Comparison of ENCODE assay signal across 26 cellular contexts in the genomic region with DNA sequence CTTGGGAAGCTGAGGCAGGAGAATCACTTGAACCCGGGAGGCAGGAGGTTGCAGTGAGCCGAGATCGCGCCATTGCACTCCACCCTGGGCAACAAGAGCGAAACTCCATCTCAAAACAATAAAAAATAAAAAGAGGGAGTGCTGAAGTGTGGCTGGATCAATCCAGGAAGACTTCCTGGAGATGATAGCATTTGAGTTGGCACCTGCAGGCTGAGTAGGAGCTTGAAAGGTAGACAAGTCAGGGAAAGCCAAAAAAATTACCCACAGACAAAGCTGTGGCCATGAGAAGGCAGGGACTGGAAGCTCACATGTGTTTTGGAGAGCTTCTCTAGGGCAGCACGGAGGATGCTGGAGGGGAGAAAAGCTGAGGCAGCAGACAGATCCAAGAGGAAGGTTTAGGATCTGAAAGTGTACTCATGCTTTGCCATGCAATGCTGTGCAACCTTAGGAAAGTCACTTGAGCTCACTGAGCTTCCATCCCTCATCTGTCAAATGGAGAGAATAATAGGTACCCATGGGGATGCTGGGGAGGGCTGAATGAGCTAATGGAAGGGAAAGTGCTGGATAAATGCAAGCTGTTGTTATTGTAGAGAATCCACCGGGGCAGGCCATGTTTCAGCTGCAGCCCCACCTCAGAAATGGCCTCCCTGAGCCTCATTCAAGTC. TPM values are rescaled to one million over a fixed set of nuclear protein-coding genes. Genes with fewer than 3 reads are reported as not detected.
"Had no signal": no experiment of that assay in that cellular context is flagged by ENCODE, and none has a peak within 500 bp of the region (broad histone marks: within the 10 kb centered on the region; RNA-seq: fewer than 3 reads in every experiment).

No MANE protein-coding gene starts in this region.

- H3K9me3 Mint-ChIP-seq: activated CD4-positive, alpha-beta T cell treated with anti-CD3 and anti-CD28 coated beads, Interleukin-2, amount 10 ng/mL, durations not matched to agents 24 days and 14 days; activated naive CD4-positive, alpha-beta T cell treated with anti-CD3 and anti-CD28 coated beads, Interleukin-2, amount 50 U/mL, for 72 hours; activated naive CD8-positive, alpha-beta T cell treated with anti-CD3 and anti-CD28 coated beads, Interleukin-2, amount 50 U/mL, for 24 hours; activated T-cell treated with anti-CD3 and anti-CD28 coated beads, Interleukin-2, amount 50 U/mL, for 4 hours; brain; central memory CD8-positive, alpha-beta T cell; WTC11 had no signal

- ATAC-seq: activated CD8-positive, alpha-beta memory T cell treated with anti-CD3 and anti-CD28 coated beads, Interleukin-2, amount 10 ng/mL, durations not matched to agents 7 days and 5 days; activated naive CD4-positive, alpha-beta T cell treated with anti-CD3 and anti-CD28 coated beads, Interleukin-2, amount 50 U/mL, for 72 hours; activated naive CD8-positive, alpha-beta T cell treated with anti-CD3 and anti-CD28 coated beads, Interleukin-2, amount 50 U/mL, for 24 hours; activated T-cell treated with anti-CD3 and anti-CD28 coated beads, Interleukin-2, amount 50 U/mL, for 4 hours; Right ventricle myocardium inferior; T-helper 17 cell had no signal

- H3K4me3 ChIP-seq: SK-N-MC had no signal

- H3K27me3 Mint-ChIP-seq: central memory CD8-positive, alpha-beta T cell had no signal

- DNase-seq: activated CD4-positive, alpha-beta T cell treated with anti-CD3 and anti-CD28 coated beads for 1 hour; activated CD4-positive, alpha-beta T cell treated with anti-CD3 and anti-CD28 coated beads, Interleukin-2, amount 10 ng/mL, durations not matched to agents 24 days and 14 days; activated CD4-positive, alpha-beta T cell treated with anti-CD3 and anti-CD28 coated beads, Interleukin-2, amount 50 U/mL, for 48 hours; activated CD8-positive, alpha-beta memory T cell treated with anti-CD3 and anti-CD28 coated beads, Interleukin-2, amount 10 ng/mL, durations not matched to agents 7 days and 5 days; activated effector memory CD4-positive, alpha-beta T cell treated with anti-CD3 and anti-CD28 coated beads, Interleukin-2, amount 50 U/mL, for 16 hours; activated naive CD4-positive, alpha-beta T cell treated with Interleukin-2 at 50 U/mL for 16 hours; activated naive CD8-positive, alpha-beta T cell treated with anti-CD3 and anti-CD28 coated beads, Interleukin-2, amount 50 U/mL, for 24 hours; activated T-cell treated with anti-CD3 and anti-CD28 coated beads, Interleukin-2, amount 50 U/mL, for 4 hours; amygdala; NCI-H1092; NCI-H1930; NCI-H2107; NCI-H524; NCI-H748 treated with DMSO at 0.1 percent for 48 hours; SW 1271; T-helper 17 cell; T-helper 9 cell had no signal

- H3K27ac Mint-ChIP-seq: activated CD4-positive, alpha-beta T cell treated with anti-CD3 and anti-CD28 coated beads, Interleukin-2, amount 10 ng/mL, durations not matched to agents 24 days and 14 days; activated CD8-positive, alpha-beta memory T cell treated with anti-CD3 and anti-CD28 coated beads, Interleukin-2, amount 10 ng/mL, durations not matched to agents 7 days and 5 days; activated naive CD8-positive, alpha-beta T cell treated with anti-CD3 and anti-CD28 coated beads, Interleukin-2, amount 50 U/mL, for 24 hours; brain; IgD-negative memory B cell; T-helper 17 cell; WTC11 had no signal

- FAIRE-seq: astrocyte had no signal

- H3K4me3 Mint-ChIP-seq: activated CD4-positive, alpha-beta T cell treated with anti-CD3 and anti-CD28 coated beads, Interleukin-2, amount 10 ng/mL, durations not matched to agents 24 days and 14 days; activated CD8-positive, alpha-beta memory T cell treated with anti-CD3 and anti-CD28 coated beads, Interleukin-2, amount 10 ng/mL, durations not matched to agents 7 days and 5 days; activated naive CD8-positive, alpha-beta T cell treated with anti-CD3 and anti-CD28 coated beads, Interleukin-2, amount 50 U/mL, for 24 hours; activated T-cell treated with anti-CD3 and anti-CD28 coated beads, Interleukin-2, amount 50 U/mL, for 4 hours; brain; central memory CD8-positive, alpha-beta T cell; IgD-negative memory B cell; T-helper 17 cell; WTC11 had no signal

- H3K4me2 ChIP-seq: KMS-11 had no signal

- H3K9ac ChIP-seq: KMS-11 had no signal

- H3K27ac ChIP-seq: KMS-11, SK-N-MC had no signal

RNA-seq across cellular contexts. Expression of a gene that starts 26.0 kb away (rescaled TPM):
- total RNA-seq: activated CD4-positive, alpha-beta T cell treated with anti-CD3 and anti-CD28 coated beads, Interleukin-2, amount 10 ng/mL, durations not matched to agents 24 days and 14 days; activated CD8-positive, alpha-beta memory T cell treated with anti-CD3 and anti-CD28 coated beads, Interleukin-2, amount 10 ng/mL, durations not matched to agents 7 days and 5 days; activated naive CD4-positive, alpha-beta T cell treated with anti-CD3 and anti-CD28 coated beads, Interleukin-2, amount 50 U/mL, for 72 hours; activated T-cell treated with anti-CD3 and anti-CD28 coated beads, Interleukin-2, amount 50 U/mL, for 4 hours; T-helper 17 cell had no signal
- polyA plus RNA-seq: IgD-negative memory B cell had no signal
